Comparison of ENCODE assay signal across 1 cellular context in the genomic region with DNA sequence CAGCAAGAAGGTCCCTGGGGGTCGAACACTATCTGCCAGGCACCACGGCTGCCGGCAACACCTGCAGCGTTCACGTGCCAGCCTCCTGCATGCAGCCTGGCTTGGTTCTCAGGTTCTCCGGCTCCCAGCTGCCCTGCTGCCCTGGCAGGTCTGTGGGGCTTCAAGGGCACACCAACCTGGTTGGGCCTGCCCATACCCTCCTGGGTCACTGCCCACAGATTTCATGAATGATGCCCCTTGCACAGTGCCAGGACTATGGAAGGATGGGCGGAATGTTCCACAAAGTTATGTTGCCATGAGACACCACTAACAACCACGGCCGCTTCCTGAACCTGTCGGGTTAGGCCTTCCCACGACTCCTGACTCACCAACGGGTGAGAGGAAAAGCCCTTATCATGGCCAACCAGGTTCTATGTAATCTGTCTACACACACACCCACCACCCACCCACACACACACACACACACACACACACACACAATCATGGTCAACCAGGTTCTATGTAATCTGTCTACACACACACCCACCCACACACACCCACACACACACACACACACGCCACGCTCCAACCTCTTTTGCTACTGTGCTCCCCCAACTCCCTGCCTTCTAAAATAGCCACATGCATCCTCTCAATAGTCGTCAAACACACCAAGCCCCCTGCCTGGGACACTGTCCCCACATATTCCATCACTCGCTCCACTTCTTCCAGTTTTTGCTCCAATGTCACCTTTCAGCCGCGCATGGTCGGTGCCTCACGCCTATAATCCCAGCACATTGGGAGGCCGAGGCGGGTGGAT.
TF ChIP-seq lines count a peak whose summit lies in the region.

No MANE protein-coding gene starts in this region.

TF ChIP-seq in SK-N-SH, 30 proteins besides CTCF, POLR2A, EP300 and RAD21 (continued from another document):
- TF ChIP-seq, protein P1, sequence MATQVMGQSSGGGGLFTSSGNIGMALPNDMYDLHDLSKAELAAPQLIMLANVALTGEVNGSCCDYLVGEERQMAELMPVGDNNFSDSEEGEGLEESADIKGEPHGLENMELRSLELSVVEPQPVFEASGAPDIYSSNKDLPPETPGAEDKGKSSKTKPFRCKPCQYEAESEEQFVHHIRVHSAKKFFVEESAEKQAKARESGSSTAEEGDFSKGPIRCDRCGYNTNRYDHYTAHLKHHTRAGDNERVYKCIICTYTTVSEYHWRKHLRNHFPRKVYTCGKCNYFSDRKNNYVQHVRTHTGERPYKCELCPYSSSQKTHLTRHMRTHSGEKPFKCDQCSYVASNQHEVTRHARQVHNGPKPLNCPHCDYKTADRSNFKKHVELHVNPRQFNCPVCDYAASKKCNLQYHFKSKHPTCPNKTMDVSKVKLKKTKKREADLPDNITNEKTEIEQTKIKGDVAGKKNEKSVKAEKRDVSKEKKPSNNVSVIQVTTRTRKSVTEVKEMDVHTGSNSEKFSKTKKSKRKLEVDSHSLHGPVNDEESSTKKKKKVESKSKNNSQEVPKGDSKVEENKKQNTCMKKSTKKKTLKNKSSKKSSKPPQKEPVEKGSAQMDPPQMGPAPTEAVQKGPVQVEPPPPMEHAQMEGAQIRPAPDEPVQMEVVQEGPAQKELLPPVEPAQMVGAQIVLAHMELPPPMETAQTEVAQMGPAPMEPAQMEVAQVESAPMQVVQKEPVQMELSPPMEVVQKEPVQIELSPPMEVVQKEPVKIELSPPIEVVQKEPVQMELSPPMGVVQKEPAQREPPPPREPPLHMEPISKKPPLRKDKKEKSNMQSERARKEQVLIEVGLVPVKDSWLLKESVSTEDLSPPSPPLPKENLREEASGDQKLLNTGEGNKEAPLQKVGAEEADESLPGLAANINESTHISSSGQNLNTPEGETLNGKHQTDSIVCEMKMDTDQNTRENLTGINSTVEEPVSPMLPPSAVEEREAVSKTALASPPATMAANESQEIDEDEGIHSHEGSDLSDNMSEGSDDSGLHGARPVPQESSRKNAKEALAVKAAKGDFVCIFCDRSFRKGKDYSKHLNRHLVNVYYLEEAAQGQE (IDR thresholded peaks at IDR 0.05; ENCODE audit: low read depth, low read length), result no peak
- TF ChIP-seq MXI1 (IDR thresholded peaks at IDR 0.05; ENCODE audit: low read depth, low read length) (no peak), SMC3 (IDR thresholded peaks at IDR 0.05; ENCODE audit: low read depth, low read length) (no peak), FOXJ3 (CRISPR knock-in tag; IDR thresholded peaks at IDR 0.05) (no peak), CHD2 (IDR thresholded peaks at IDR 0.05; ENCODE audit: low read length, partially characterized antibody) (no peak)
